ENCODE assay signal across 21 cellular contexts in the genomic region with DNA sequence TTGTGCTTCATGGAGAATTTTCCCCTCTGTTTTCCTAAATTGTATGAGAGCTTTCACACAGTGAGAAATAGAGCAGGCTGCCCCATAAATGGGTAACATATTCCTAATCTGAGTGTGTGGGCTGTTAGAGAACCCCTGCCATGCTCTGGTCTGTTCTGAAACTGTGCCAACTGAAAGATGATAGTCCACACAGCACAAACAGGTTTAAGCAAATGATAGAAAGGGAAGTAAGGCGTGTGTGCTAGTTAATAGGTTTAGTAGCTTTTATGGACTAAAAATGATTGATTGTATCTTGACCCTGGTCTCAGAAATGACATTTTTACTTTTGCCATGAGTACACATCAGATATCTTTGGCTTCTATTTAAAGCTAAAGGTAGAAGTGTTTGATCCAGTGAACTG.
A peak's percentile ranks its signal among the peaks of the same experiment; 100 is the strongest.
DNase-seq lines count a peak whose midpoint lies in the region; ATAC-seq and TF ChIP-seq lines count a peak whose summit lies in the region.
"Had no signal": no experiment of that assay in that cellular context is flagged by ENCODE, and none has a peak within 500 bp of the region (broad histone marks: within the 10 kb centered on the region; RNA-seq: fewer than 3 reads in every experiment).

No MANE protein-coding gene starts in this region.

- no peaks in the 10 kb centered on the region for H3K27me3 ChIP-seq in HUES48 (ENCODE audit: control insufficient read depth, insufficient read depth, low read length)
- H3K27me3 ChIP-seq: BE2C, MG63, Peyer's patch, right lobe of liver had no signal

- no peak overlapping the region for H3K9ac ChIP-seq in HUES48 (ENCODE audit: low read depth, low read length)
- H3K9ac ChIP-seq: SK-N-SH had no signal

- H3K4me3 ChIP-seq in HUES48 (ENCODE audit: low read depth, low read length) (no peak overlapping the region), choroid plexus epithelial cell (ENCODE audit: low read depth, low read length) (no peak overlapping the region)
- H3K4me3 ChIP-seq: lung, MG63, Peyer's patch, right lobe of liver, thoracic aorta had no signal

- peak overlapping the region; percentile 11 for H3K27ac ChIP-seq in HUES48 (ENCODE audit: low read depth, low read length)
- H3K27ac ChIP-seq: right lobe of liver, thoracic aorta had no signal

- no peak for TF ChIP-seq CTCF in choroid plexus epithelial cell (conservative IDR thresholded peaks at IDR 0.05; ENCODE audit: low read depth, low read length)

- DNase-seq in NCI-H82 (lab: John Stamatoyannopoulos, UW) (peak; percentile 48), choroid plexus epithelial cell (ENCODE audit: low read depth) (peak; percentile 30), NOMO-1 treated with DMSO at 0.1 percent for 48 hours (lab: John Stamatoyannopoulos, UW; ENCODE audit: unreplicated experiment) (no peak)
- DNase-seq: activated CD4-positive, alpha-beta T cell treated with anti-CD3 and anti-CD28 coated beads for 36 hours; activated naive CD8-positive, alpha-beta T cell treated with anti-CD3 and anti-CD28 coated beads, Interleukin-2, amount 10 ng/mL, durations not matched to agents 7 days and 5 days; BE2C; COR-L47; naive thymus-derived CD4-positive, alpha-beta T cell; NCI-H1694; Peyer's patch; right lobe of liver; SK-N-SH had no signal

- H3K9me3 ChIP-seq in HUES48 (ENCODE audit: control insufficient read depth, insufficient read depth, low read length), result no peaks in the 10 kb centered on the region
- H3K9me3 ChIP-seq: BE2C, MG63, Peyer's patch, right lobe of liver, SK-N-SH, thoracic aorta had no signal

- H3K36me3 ChIP-seq in HUES48 (ENCODE audit: control insufficient read depth, insufficient read depth, low read length), result peaks cover 7% of the 10 kb centered on the region; the same call in 1 of the 2 replicates
- H3K36me3 ChIP-seq: BE2C, MG63, Peyer's patch, right lobe of liver, thoracic aorta had no signal

- ATAC-seq in HG03342 (IDR thresholded peaks at IDR 0.05; ENCODE audit: unreplicated experiment), result no peak
- ATAC-seq in HG02938 (IDR thresholded peaks at IDR 0.05; ENCODE audit: unreplicated experiment), result no peak
- ATAC-seq in GM21825 (IDR thresholded peaks at IDR 0.05; ENCODE audit: unreplicated experiment), result no peak
- ATAC-seq: activated CD4-positive, alpha-beta T cell treated with anti-CD3 and anti-CD28 coated beads for 36 hours; HepG2; naive thymus-derived CD4-positive, alpha-beta T cell; stimulated activated memory B cell treated with anti-CD40 and anti-IgM and Interleukin-4, amounts not matched to agents 10 μg/mL and 1 μg/mL and 100 μg/mL, for 72 hours had no signal

- H3K4me1 ChIP-seq in HUES48 (ENCODE audit: control insufficient read depth, insufficient read depth, low read length), result peaks cover 37% of the 10 kb centered on the region
- H3K4me1 ChIP-seq: Peyer's patch, right lobe of liver had no signal
